ENCODE assay signal across 18 cellular contexts in genomic region chr12:58254463-58254862, GRCh38.
DNase-seq lines count a peak whose midpoint lies in the region; ATAC-seq, FAIRE-seq and TF ChIP-seq lines count a peak whose summit lies in the region.
"Had no signal": no experiment of that assay in that cellular context is flagged by ENCODE, and none has a peak within 500 bp of the region (broad histone marks: within the 10 kb centered on the region; RNA-seq: fewer than 3 reads in every experiment).

No MANE protein-coding gene starts in this region.

- H3K9me3 ChIP-seq in WERI-Rb-1 (ENCODE audit: severe bottlenecking) (peaks cover 6% of the 10 kb centered on the region), heart left ventricle (peaks cover 0 to 5% (median 0%) of the 10 kb centered on the region in 12 donors)
- H3K9me3 ChIP-seq: BE2C, HAP-1 had no signal

- H3K4me3 ChIP-seq in WERI-Rb-1 (ENCODE audit: low read depth, low read length), result no peak overlapping the region
- no peak overlapping the region for H3K4me3 ChIP-seq in heart left ventricle
- H3K4me3 ChIP-seq: GM12878, HAP-1 had no signal

- peak; percentile 26 for FAIRE-seq in HTR-8/SVneo (lab: Jason Lieb, UNC)
- FAIRE-seq: GM12878, GM19239 had no signal

- peaks cover 0 to 12% (median 9%) of the 10 kb centered on the region in 12 donors for H3K4me1 ChIP-seq in heart left ventricle
- H3K4me1 ChIP-seq: BE2C had no signal

- ATAC-seq in Right ventricle myocardium inferior (no peak), heart left ventricle (no peak)
- ATAC-seq: GM12878 had no signal

- no peak overlapping the region for H3K27ac Mint-ChIP-seq in activated CD4-positive, alpha-beta T cell treated with anti-CD3 and anti-CD28 coated beads, Interleukin-2, amount 10 ng/mL, durations not matched to agents 7 days and 5 days
- H3K27ac Mint-ChIP-seq: CD4-positive, CD25-positive, alpha-beta regulatory T cell; CD8-positive, alpha-beta memory T cell had no signal

- 91 to 96% (median 93%) methylated on average over 1 of the region's 1 CpG for WGBS in heart left ventricle, 4 donors

- TF ChIP-seq CTCF in WERI-Rb-1 (IDR thresholded peaks at IDR 0.05; ENCODE audit: low read depth, low read length), result no peak
- no peak for TF ChIP-seq CTCF in heart left ventricle (IDR thresholded peaks at IDR 0.05)

- no peaks in the 10 kb centered on the region for H3K4me1 Mint-ChIP-seq in activated CD4-positive, alpha-beta T cell treated with anti-CD3 and anti-CD28 coated beads, Interleukin-2, amount 10 ng/mL, durations not matched to agents 7 days and 5 days
- H3K4me1 Mint-ChIP-seq: CD4-positive, CD25-positive, alpha-beta regulatory T cell; CD8-positive, alpha-beta memory T cell had no signal

- TF ChIP-seq POLR2A in heart left ventricle (IDR thresholded peaks at IDR 0.05), result no peak

- CTCF ChIA-PET in activated CD4-positive, alpha-beta T cell treated with anti-CD3 and anti-CD28 coated beads, Interleukin-2, amount 10 ng/mL, durations not matched to agents 7 days and 5 days (lab: Charles Lee), result no interaction called here

- H3K36me3 ChIP-seq in WERI-Rb-1, result no peaks in the 10 kb centered on the region
- no peaks in the 10 kb centered on the region for H3K36me3 ChIP-seq in heart left ventricle
- H3K36me3 ChIP-seq: BE2C, HAP-1 had no signal

- peak; percentile 69 for DNase-seq in DMS53 (lab: John Stamatoyannopoulos, UW)
- DNase-seq in HTR-8/SVneo (ENCODE audit: insufficient read length, low spot score), result no peak
- DNase-seq in NCI-H526 treated with DMSO at 0.1 percent for 48 hours (lab: John Stamatoyannopoulos, UW), result peak; percentile 19
- no peak for DNase-seq in WERI-Rb-1
- no peak for DNase-seq in COLO668 (lab: John Stamatoyannopoulos, UW; ENCODE audit: unreplicated experiment)
- DNase-seq in activated CD4-positive, alpha-beta T cell treated with anti-CD3 and anti-CD28 coated beads, Interleukin-2, amount 10 ng/mL, durations not matched to agents 7 days and 5 days, result no peak
- DNase-seq in Right ventricle myocardium inferior (ENCODE audit: missing footprints), result no peak
- no peak for DNase-seq in heart left ventricle
- DNase-seq: BE2C; C1 segment of cervical spinal cord; CD4-positive, CD25-positive, alpha-beta regulatory T cell; CD8-positive, alpha-beta memory T cell; DMS153; DND-41; EL had no signal

- intact Hi-C loops in Right ventricle myocardium inferior (cut with DNase I) (no loop called here), heart left ventricle (cut with DNase I) (loop anchor here in 1 of 10 donors (5.0 kb wide), 1 partner anchor 117 kb away; no protein-coding TSS in a partner anchor)

- H3K9me3 Mint-ChIP-seq in activated CD4-positive, alpha-beta T cell treated with anti-CD3 and anti-CD28 coated beads, Interleukin-2, amount 10 ng/mL, durations not matched to agents 7 days and 5 days, result peaks cover 3% of the 10 kb centered on the region

- H3K4me3 Mint-ChIP-seq in activated CD4-positive, alpha-beta T cell treated with anti-CD3 and anti-CD28 coated beads, Interleukin-2, amount 10 ng/mL, durations not matched to agents 7 days and 5 days, result no peak overlapping the region
- H3K4me3 Mint-ChIP-seq: CD4-positive, CD25-positive, alpha-beta regulatory T cell; CD8-positive, alpha-beta memory T cell had no signal

- peak overlapping the region; percentile 81; the same call in 1 of the 2 replicates for H3K27ac ChIP-seq in WERI-Rb-1
- no peak overlapping the region for H3K27ac ChIP-seq in heart left ventricle

- H3K36me3 Mint-ChIP-seq in activated CD4-positive, alpha-beta T cell treated with anti-CD3 and anti-CD28 coated beads, Interleukin-2, amount 10 ng/mL, durations not matched to agents 7 days and 5 days (ENCODE audit: low read depth), result no peaks in the 10 kb centered on the region
- H3K36me3 Mint-ChIP-seq: CD4-positive, CD25-positive, alpha-beta regulatory T cell; CD8-positive, alpha-beta memory T cell had no signal

- POLR2A ChIA-PET in activated CD4-positive, alpha-beta T cell treated with anti-CD3 and anti-CD28 coated beads, Interleukin-2, amount 10 ng/mL, durations not matched to agents 7 days and 5 days (lab: Charles Lee), result no interaction called here

- H3K27me3 Mint-ChIP-seq in activated CD4-positive, alpha-beta T cell treated with anti-CD3 and anti-CD28 coated beads, Interleukin-2, amount 10 ng/mL, durations not matched to agents 7 days and 5 days, result no peaks in the 10 kb centered on the region
- H3K27me3 Mint-ChIP-seq: CD4-positive, CD25-positive, alpha-beta regulatory T cell had no signal

- H3K27me3 ChIP-seq in WERI-Rb-1 (ENCODE audit: insufficient read depth, low read depth, severe bottlenecking), result no peaks in the 10 kb centered on the region
- H3K27me3 ChIP-seq in heart left ventricle, result no peaks in the 10 kb centered on the region
- H3K27me3 ChIP-seq: BE2C had no signal

Comparison
In these comparisons a context has a peak if more than half of its experiments do, and no peak if none do; other contexts are left out.
1. DNase-seq: peak in DMS53 (single experiment) and NCI-H526 treated with DMSO at 0.1 percent for 48 hours (single experiment); none in HTR-8/SVneo (single experiment), WERI-Rb-1 (single experiment), COLO668 (single experiment), activated CD4-positive, alpha-beta T cell treated with anti-CD3 and anti-CD28 coated beads, Interleukin-2, amount 10 ng/mL, durations not matched to agents 7 days and 5 days (single experiment), Right ventricle myocardium inferior (single experiment) and heart left ventricle (0 of 5).